ENCODE assay signal across 8 cellular contexts in genomic region chr6:152301806-152302568, GRCh38.
DNase-seq lines count a peak whose midpoint lies in the region; ATAC-seq, FAIRE-seq and TF ChIP-seq lines count a peak whose summit lies in the region.

No MANE protein-coding gene starts in this region.

- CTCF ChIA-PET in mammary epithelial cell (lab: Charles Lee; ENCODE audit: low non-redundant PET): interaction anchor here (0.7 kb wide), 1 partner anchor 78 kb away, joined by 3 read pairs; no protein-coding TSS in a partner anchor

- no peaks in the 10 kb centered on the region for H4K20me1 ChIP-seq in mammary epithelial cell (ENCODE audit: insufficient read depth, low read length)

- peak overlapping the region; percentile 52 for H3K9ac ChIP-seq in mammary epithelial cell (ENCODE audit: insufficient read depth, low read length)

- H3K79me2 ChIP-seq in mammary epithelial cell (ENCODE audit: insufficient read depth, low read length): no peaks in the 10 kb centered on the region

- peak; percentile 92 for ATAC-seq in GM18502 (IDR thresholded peaks at IDR 0.05; ENCODE audit: poor library complexity, unreplicated experiment)
- ATAC-seq in HG02938 (IDR thresholded peaks at IDR 0.05; ENCODE audit: unreplicated experiment): peak; percentile 89

- H2AFZ ChIP-seq in mammary epithelial cell (ENCODE audit: low read depth, low read length): peak overlapping the region; percentile 100

- 3% methylated on average over 17 of the region's 42 CpGs for WGBS in mammary epithelial cell (ENCODE audit: low coverage, missing lambda C conversion rate)
- WGBS in small intestine, 3 donors: 1% methylated on average over 42 of the region's 42 CpGs

- TF ChIP-seq CTCF in VCaP (conservative IDR thresholded peaks at IDR 0.05) (peak; percentile 69), mammary epithelial cell (conservative IDR thresholded peaks at IDR 0.05 in 1 of 2, IDR thresholded peaks at IDR 0.05 in 1 of 2; ENCODE audit: extremely low read depth in 1 of 2, insufficient read depth in 1 of 2, low read depth in 1 of 2, low read length in 2 of 2) (peak; percentile 38 to 70)

- peak overlapping the region; percentile 88 for H3K27ac ChIP-seq in VCaP
- H3K27ac ChIP-seq in mammary epithelial cell (ENCODE audit: insufficient read depth, low read depth, low read length): peak overlapping the region; percentile 9
- peak overlapping the region; percentile 68 to 97 for H3K27ac ChIP-seq in small intestine (ENCODE audit: low read depth in 1 of 2, low read length in 1 of 2)

- H3K4me3 ChIP-seq in mammary epithelial cell (replicated peaks in 1 of 3; ENCODE audit: insufficient read depth in 1 of 3, low read depth in 2 of 3, low read length in 3 of 3) (peak overlapping the region; percentile 63 to 92 (median 83)), small intestine (ENCODE audit: low read depth in 1 of 2, low read length in 2 of 2) (peak overlapping the region; percentile 31 to 75)

- H3K36me3 ChIP-seq in mammary epithelial cell (ENCODE audit: insufficient read depth, low read length): no peaks in the 10 kb centered on the region
- H3K36me3 ChIP-seq in small intestine (ENCODE audit: control insufficient read depth in 2 of 2, insufficient read depth in 2 of 2, low read length in 2 of 2): no peaks in the 10 kb centered on the region

- H3K4me1 ChIP-seq in mammary epithelial cell (ENCODE audit: insufficient read depth, low read length) (peaks cover 5% of the 10 kb centered on the region), small intestine (ENCODE audit: control insufficient read depth in 2 of 2, insufficient read depth in 1 of 2, low read depth in 1 of 2, low read length in 1 of 2) (no peaks in the 10 kb centered on the region)

- FAIRE-seq in small intestine (lab: Jason Lieb, UNC): no peak

- peak overlapping the region; percentile 87 for H3K4me2 ChIP-seq in mammary epithelial cell (ENCODE audit: insufficient read depth, low read depth, low read length)

- DNase-seq in NCI-H2107 treated with DMSO at 0.1 percent for 48 hours (lab: John Stamatoyannopoulos, UW; ENCODE audit: unreplicated experiment) (peak; percentile 60), mammary epithelial cell (peak; percentile 86), iPS-NIHi7 (ENCODE audit: extremely low spot score) (peak; percentile 87), small intestine (peak; percentile 76), NCI-H1694 (lab: John Stamatoyannopoulos, UW) (no peak)

- no peaks in the 10 kb centered on the region for H3K9me3 ChIP-seq in mammary epithelial cell (replicated peaks; ENCODE audit: insufficient read depth, low read length)
- no peaks in the 10 kb centered on the region for H3K9me3 ChIP-seq in small intestine (ENCODE audit: control insufficient read depth, low read depth)

- TSS peak; percentile 14 for BruUV-seq in mammary epithelial cell (replicated peaks; lab: Mats Ljungman, UMichigan)

- dilution Hi-C loops in mammary epithelial cell (cut with HindIII; ENCODE audit: low sequenced_read_pairs): no loop called here

- H3K27me3 ChIP-seq in mammary epithelial cell (ENCODE audit: insufficient read depth, low read length): no peaks in the 10 kb centered on the region
- H3K27me3 ChIP-seq in small intestine (ENCODE audit: control insufficient read depth in 2 of 2, insufficient read depth in 2 of 2, low read length in 2 of 2): no peaks in the 10 kb centered on the region

- intact Hi-C loops in mammary epithelial cell (cut with micrococcal nuclease): loop anchor here (2.0 kb wide), 2 partner anchors 37 to 79 kb away; no protein-coding TSS in a partner anchor

- in situ Hi-C loops in mammary epithelial cell (cut with MboI; ENCODE audit: low sequenced_read_pairs in 2 of 2): no loop called here

Comparison
In these comparisons a context has a peak if more than half of its experiments do, and no peak if none do; other contexts are left out.
1. H3K27ac ChIP-seq: peak in every context shown above with its lines; median percentile 88 in VCaP; 82 in small intestine; 9 in mammary epithelial cell.